In genomic region chr1:147808025-147808424, GRCh38 we compare ENCODE assay signal across 22 cellular contexts. TPM values are rescaled to one million over a fixed set of nuclear protein-coding genes. Genes with fewer than 3 reads are reported as not detected.
DNase-seq lines count a peak whose midpoint lies in the region; ATAC-seq, FAIRE-seq and TF ChIP-seq lines count a peak whose summit lies in the region.
"Had no signal": no experiment of that assay in that cellular context is flagged by ENCODE, and none has a peak within 500 bp of the region (broad histone marks: within the 10 kb centered on the region; RNA-seq: fewer than 3 reads in every experiment).

No MANE protein-coding gene starts in this region.

- H3K4me2 ChIP-seq in GM23338 (no peak overlapping the region), PC-3 (ENCODE audit: low read length) (no peak overlapping the region), endothelial cell of umbilical vein (ENCODE audit: insufficient read depth, low read length) (no peak overlapping the region), HepG2 (ENCODE audit: low read depth, low read length) (no peak overlapping the region)

- CTCF ChIA-PET in PC-3 (lab: Charles Lee) (no interaction called here), endothelial cell of umbilical vein (lab: Charles Lee) (no interaction called here), HepG2 (lab: Yijun Ruan, JAX; ENCODE audit: low intra/inter-chr PET ratio, low total read pairs) (no interaction called here), A673 (lab: Charles Lee) (no interaction called here)
- CTCF ChIA-PET in activated CD4-positive, alpha-beta T cell treated with anti-CD3 and anti-CD28 coated beads, Interleukin-2, amount 10 ng/mL, durations not matched to agents 7 days and 5 days (lab: Charles Lee): no interaction called here

- H3K4me3 ChIP-seq in GM23338 (no peak overlapping the region), PC-3 (ENCODE audit: low read length) (no peak overlapping the region), endothelial cell of umbilical vein (replicated peaks in 1 of 3; ENCODE audit: insufficient read depth in 1 of 3, low read depth in 1 of 3, low read length in 3 of 3) (no peak overlapping the region), HepG2 (replicated peaks in 1 of 3; ENCODE audit: insufficient read depth in 1 of 3, low read depth in 2 of 3, low read length in 3 of 3) (no peak overlapping the region), A673 (ENCODE audit: low read depth, low read length, poor library complexity, severe bottlenecking) (no peak overlapping the region)
- H3K4me3 ChIP-seq: gastroesophageal sphincter, skin epidermis had no signal

- H3K9me2 ChIP-seq in GM23338 (ENCODE audit: insufficient read depth) (peaks cover 4% of the 10 kb centered on the region), PC-3 (replicated peaks; ENCODE audit: low read length) (no peaks in the 10 kb centered on the region)

- no peak overlapping the region for H2AFZ ChIP-seq in GM23338
- H2AFZ ChIP-seq in PC-3 (ENCODE audit: low read length): no peak overlapping the region
- no peak overlapping the region for H2AFZ ChIP-seq in endothelial cell of umbilical vein (ENCODE audit: low read depth, low read length)
- no peak overlapping the region for H2AFZ ChIP-seq in HepG2 (ENCODE audit: low read length)
- H2AFZ ChIP-seq: parathyroid adenoma had no signal

- no peak overlapping the region for H3K27ac Mint-ChIP-seq in GM23338
- H3K27ac Mint-ChIP-seq in stimulated activated memory B cell treated with anti-CD40 and anti-IgM and Interleukin-4, amounts not matched to agents 10 μg/mL and 1 μg/mL and 100 μg/mL, for 72 hours: no peak overlapping the region
- no peak overlapping the region for H3K27ac Mint-ChIP-seq in activated CD4-positive, alpha-beta T cell treated with anti-CD3 and anti-CD28 coated beads, Interleukin-2, amount 10 ng/mL, durations not matched to agents 7 days and 5 days
- no peak overlapping the region for H3K27ac Mint-ChIP-seq in natural killer cell treated with Interleukin-12 subunit alpha and Interleukin-12 subunit beta and Interleukin-15 and Interleukin-18, amount 100 ng/mL, for 72 hours
- H3K27ac Mint-ChIP-seq: activated T-cell treated with anti-CD3 and anti-CD28 coated beads, Interleukin-2, amount 50 U/mL, for 24 hours; natural killer cell had no signal

- no peak overlapping the region for H3K27ac ChIP-seq in GM23338 (ENCODE audit: low read depth)
- no peak overlapping the region for H3K27ac ChIP-seq in PC-3 (ENCODE audit: low read length)
- H3K27ac ChIP-seq in endothelial cell of umbilical vein (ENCODE audit: insufficient read depth, low read depth, low read length): no peak overlapping the region
- no peak overlapping the region for H3K27ac ChIP-seq in HepG2 (ENCODE audit: extremely low read length, insufficient read depth, low read length)
- no peak overlapping the region for H3K27ac ChIP-seq in A673 (ENCODE audit: low read depth, low read length, poor library complexity, severe bottlenecking)
- H3K27ac ChIP-seq: gastroesophageal sphincter, parathyroid adenoma, skin epidermis had no signal

- H3K9ac ChIP-seq in PC-3 (ENCODE audit: low read length): no peak overlapping the region
- H3K9ac ChIP-seq in endothelial cell of umbilical vein (replicated peaks; ENCODE audit: extremely low read depth, insufficient read depth, low read length): no peak overlapping the region
- H3K9ac ChIP-seq in HepG2 (ENCODE audit: insufficient read depth, low read depth, low read length): no peak overlapping the region
- H3K9ac ChIP-seq: parathyroid adenoma had no signal

- TF ChIP-seq EP300 in HepG2 (IDR thresholded peaks at IDR 0.05; ENCODE audit: low read depth in 2 of 2, low read length in 2 of 2) (peak; percentile 85 to 93), HepG2 (CRISPR knock-in tag; IDR thresholded peaks at IDR 0.05; ENCODE audit: borderline replicate concordance) (0 out of 2 replicates have a peak, but pooled peaks have one; percentile 47)

- H3K9me3 ChIP-seq in PC-3 (ENCODE audit: low read length) (no peaks in the 10 kb centered on the region), endothelial cell of umbilical vein (replicated peaks; ENCODE audit: control insufficient read depth, insufficient read depth, low read length) (no peaks in the 10 kb centered on the region), HepG2 (ENCODE audit: low read length) (no peaks in the 10 kb centered on the region), A673 (ENCODE audit: low read depth, low read length, poor library complexity, severe bottlenecking) (no peaks in the 10 kb centered on the region)
- H3K9me3 ChIP-seq: gastroesophageal sphincter had no signal

- H3K4me1 Mint-ChIP-seq in GM23338: peaks cover 8% of the 10 kb centered on the region
- no peaks in the 10 kb centered on the region for H3K4me1 Mint-ChIP-seq in stimulated activated memory B cell treated with anti-CD40 and anti-IgM and Interleukin-4, amounts not matched to agents 10 μg/mL and 1 μg/mL and 100 μg/mL, for 72 hours
- no peaks in the 10 kb centered on the region for H3K4me1 Mint-ChIP-seq in activated CD4-positive, alpha-beta T cell treated with anti-CD3 and anti-CD28 coated beads, Interleukin-2, amount 10 ng/mL, durations not matched to agents 7 days and 5 days
- H3K4me1 Mint-ChIP-seq in natural killer cell treated with Interleukin-12 subunit alpha and Interleukin-12 subunit beta and Interleukin-15 and Interleukin-18, amount 100 ng/mL, for 72 hours (ENCODE audit: low read depth in 2 of 2): no peaks in the 10 kb centered on the region
- H3K4me1 Mint-ChIP-seq: natural killer cell had no signal

- H3K36me3 Mint-ChIP-seq in GM23338 (ENCODE audit: low read depth): no peaks in the 10 kb centered on the region; the same call in 2 of the 3 replicates
- no peaks in the 10 kb centered on the region for H3K36me3 Mint-ChIP-seq in stimulated activated memory B cell treated with anti-CD40 and anti-IgM and Interleukin-4, amounts not matched to agents 10 μg/mL and 1 μg/mL and 100 μg/mL, for 72 hours
- H3K36me3 Mint-ChIP-seq in activated CD4-positive, alpha-beta T cell treated with anti-CD3 and anti-CD28 coated beads, Interleukin-2, amount 10 ng/mL, durations not matched to agents 7 days and 5 days (ENCODE audit: low read depth): no peaks in the 10 kb centered on the region
- H3K36me3 Mint-ChIP-seq in natural killer cell treated with Interleukin-12 subunit alpha and Interleukin-12 subunit beta and Interleukin-15 and Interleukin-18, amount 100 ng/mL, for 72 hours: no peaks in the 10 kb centered on the region
- H3K36me3 Mint-ChIP-seq: natural killer cell had no signal

- peaks cover 8% of the 10 kb centered on the region for H3K4me1 ChIP-seq in GM23338 (ENCODE audit: insufficient read depth)
- no peaks in the 10 kb centered on the region for H3K4me1 ChIP-seq in PC-3 (ENCODE audit: insufficient read depth, low read length)
- peaks cover 11% of the 10 kb centered on the region for H3K4me1 ChIP-seq in endothelial cell of umbilical vein (ENCODE audit: control insufficient read depth, extremely low read depth, insufficient read depth, low read length)
- H3K4me1 ChIP-seq in HepG2 (ENCODE audit: insufficient read depth, low read length): peaks cover 34% of the 10 kb centered on the region
- H3K4me1 ChIP-seq in A673 (ENCODE audit: insufficient read depth, low read length, poor library complexity, severe bottlenecking): no peaks in the 10 kb centered on the region
- H3K4me1 ChIP-seq: gastroesophageal sphincter, parathyroid adenoma had no signal

- 0% methylated on average over 4 of the region's 4 CpGs for WGBS in HepG2 (ENCODE audit: low lambda C conversion rate)

- H3K79me2 ChIP-seq in GM23338 (replicated peaks; ENCODE audit: insufficient read depth) (no peaks in the 10 kb centered on the region), PC-3 (ENCODE audit: low read length) (no peaks in the 10 kb centered on the region), endothelial cell of umbilical vein (ENCODE audit: control insufficient read depth, insufficient read depth, low read length) (no peaks in the 10 kb centered on the region), HepG2 (ENCODE audit: insufficient read depth, low read length) (no peaks in the 10 kb centered on the region)
- H3K79me2 ChIP-seq: parathyroid adenoma had no signal

- H3F3A ChIP-seq in GM23338 (replicated peaks; ENCODE audit: low read depth) (no peaks in the 10 kb centered on the region), PC-3 (ENCODE audit: low read length, unreplicated experiment) (no peaks in the 10 kb centered on the region)

- TF ChIP-seq RAD21 in HepG2 (CRISPR knock-in tag; IDR thresholded peaks at IDR 0.05): no peak

- TF ChIP-seq CTCF in GM23338 (conservative IDR thresholded peaks at IDR 0.05; ENCODE audit: low read depth in 2 of 2): no peak
- no peak for TF ChIP-seq CTCF in PC-3 (conservative IDR thresholded peaks at IDR 0.05; ENCODE audit: low read depth, low read length)
- TF ChIP-seq CTCF in endothelial cell of umbilical vein (IDR thresholded peaks at IDR 0.05; ENCODE audit: extremely low read depth in 1 of 2, insufficient read depth in 1 of 2, low read depth in 1 of 2, low read length in 2 of 2): no peak
- no peak for TF ChIP-seq CTCF in HepG2 (CRISPR knock-in tag; IDR thresholded peaks at IDR 0.05)
- TF ChIP-seq CTCF in A673 (conservative IDR thresholded peaks at IDR 0.05; ENCODE audit: low read depth, low read length): no peak

- FAIRE-seq in endothelial cell of umbilical vein (lab: Jason Lieb, UNC) (no peak), HepG2 (lab: Jason Lieb, UNC) (peak; percentile 91)
- FAIRE-seq: colon had no signal

- intact Hi-C loops in PC-3 (cut with micrococcal nuclease): no loop called here
- intact Hi-C loops in endothelial cell of umbilical vein (cut with micrococcal nuclease): loop anchor here (5.0 kb wide), 1 partner anchor 76 kb away; no protein-coding TSS in a partner anchor
- intact Hi-C loops in HepG2 (cut with micrococcal nuclease; ENCODE audit: unreplicated experiment): no loop called here
- intact Hi-C loops in A673 (cut with micrococcal nuclease; ENCODE audit: unreplicated experiment): no loop called here

- TF ChIP-seq POLR2A in endothelial cell of umbilical vein (IDR thresholded peaks at IDR 0.05; ENCODE audit: low read depth, low read length) (no peak), HepG2 (IDR thresholded peaks at IDR 0.05; ENCODE audit: insufficient read depth in 1 of 2, low read depth in 2 of 2, low read length in 2 of 2) (no peak)

- H3K4me3 Mint-ChIP-seq in GM23338: no peak overlapping the region
- no peak overlapping the region for H3K4me3 Mint-ChIP-seq in stimulated activated memory B cell treated with anti-CD40 and anti-IgM and Interleukin-4, amounts not matched to agents 10 μg/mL and 1 μg/mL and 100 μg/mL, for 72 hours
- H3K4me3 Mint-ChIP-seq in activated CD4-positive, alpha-beta T cell treated with anti-CD3 and anti-CD28 coated beads, Interleukin-2, amount 10 ng/mL, durations not matched to agents 7 days and 5 days: no peak overlapping the region
- H3K4me3 Mint-ChIP-seq in natural killer cell treated with Interleukin-12 subunit alpha and Interleukin-12 subunit beta and Interleukin-15 and Interleukin-18, amount 100 ng/mL, for 72 hours: no peak overlapping the region
- H3K4me3 Mint-ChIP-seq: activated T-cell treated with anti-CD3 and anti-CD28 coated beads, Interleukin-2, amount 50 U/mL, for 24 hours; natural killer cell had no signal

- DNase-seq in GM23338 (ENCODE audit: low spot score): peak; percentile 35
- DNase-seq in PC-3: peak; percentile 27
- DNase-seq in endothelial cell of umbilical vein (ENCODE audit: low read depth, low spot score): peak; percentile 59
- peak; percentile 87 for DNase-seq in HepG2 (ENCODE audit: low spot score)
- no peak for DNase-seq in activated CD4-positive, alpha-beta T cell treated with anti-CD3 and anti-CD28 coated beads, Interleukin-2, amount 10 ng/mL, durations not matched to agents 7 days and 5 days
- DNase-seq in A673 (ENCODE audit: low spot score): no peak
- DNase-seq in natural killer cell treated with Interleukin-12 subunit alpha and Interleukin-12 subunit beta and Interleukin-15 and Interleukin-18, amount 100 ng/mL, for 72 hours (ENCODE audit: low spot score): no peak
- DNase-seq: activated naive CD4-positive, alpha-beta T cell treated with Interleukin-2 at 50 U/mL for 16 hours; activated T-cell treated with anti-CD3 and anti-CD28 coated beads, Interleukin-2, amount 50 U/mL, for 24 hours; DMS 273 treated with DMSO at 0.1 percent for 48 hours; GDM1; KG1; natural killer cell; NCI-H2107; NCI-H524; stimulated activated naive CD4-positive, alpha-beta T cell treated with Interleukin-2 at 50 U/mL for 16 hours; T1000 had no signal

- H4K20me1 ChIP-seq in GM23338 (replicated peaks; ENCODE audit: insufficient read depth): no peaks in the 10 kb centered on the region
- no peaks in the 10 kb centered on the region for H4K20me1 ChIP-seq in PC-3 (ENCODE audit: low read length)
- no peaks in the 10 kb centered on the region for H4K20me1 ChIP-seq in endothelial cell of umbilical vein (replicated peaks; ENCODE audit: control insufficient read depth, extremely low read depth, insufficient read depth, low read length)
- H4K20me1 ChIP-seq in HepG2 (ENCODE audit: insufficient read depth, low read length): no peaks in the 10 kb centered on the region

- H3K27me3 Mint-ChIP-seq in GM23338 (ENCODE audit: insufficient read depth, low read depth, poor library complexity): no peaks in the 10 kb centered on the region
- peaks cover 24% of the 10 kb centered on the region for H3K27me3 Mint-ChIP-seq in stimulated activated memory B cell treated with anti-CD40 and anti-IgM and Interleukin-4, amounts not matched to agents 10 μg/mL and 1 μg/mL and 100 μg/mL, for 72 hours
- H3K27me3 Mint-ChIP-seq in activated CD4-positive, alpha-beta T cell treated with anti-CD3 and anti-CD28 coated beads, Interleukin-2, amount 10 ng/mL, durations not matched to agents 7 days and 5 days: no peaks in the 10 kb centered on the region
- H3K27me3 Mint-ChIP-seq in natural killer cell treated with Interleukin-12 subunit alpha and Interleukin-12 subunit beta and Interleukin-15 and Interleukin-18, amount 100 ng/mL, for 72 hours: peaks cover 13 to 29% of the 10 kb centered on the region in 2 donors
- H3K27me3 Mint-ChIP-seq: activated T-cell treated with anti-CD3 and anti-CD28 coated beads, Interleukin-2, amount 50 U/mL, for 24 hours had no signal

- POLR2A ChIA-PET in PC-3 (lab: Charles Lee; ENCODE audit: unreplicated experiment): no interaction called here
- POLR2A ChIA-PET in endothelial cell of umbilical vein (lab: Charles Lee): no interaction called here
- POLR2A ChIA-PET in HepG2 (lab: Yijun Ruan, JAX): no interaction called here
- POLR2A ChIA-PET in activated CD4-positive, alpha-beta T cell treated with anti-CD3 and anti-CD28 coated beads, Interleukin-2, amount 10 ng/mL, durations not matched to agents 7 days and 5 days (lab: Charles Lee): no interaction called here
- POLR2A ChIA-PET in A673 (lab: Charles Lee; ENCODE audit: low non-redundant PET): no interaction called here

- BruUV-seq in PC-3 (replicated peaks; lab: Mats Ljungman, UMichigan) (no TSS peak), endothelial cell of umbilical vein (replicated peaks; lab: Mats Ljungman, UMichigan) (no TSS peak), HepG2 (replicated peaks; lab: Mats Ljungman, UMichigan) (no TSS peak), A673 (replicated peaks; lab: Mats Ljungman, UMichigan) (no TSS peak)

- ATAC-seq in GM23338 (no peak), PC-3 (no peak), HepG2 (peak; percentile 87)
- ATAC-seq in stimulated activated memory B cell treated with anti-CD40 and anti-IgM and Interleukin-4, amounts not matched to agents 10 μg/mL and 1 μg/mL and 100 μg/mL, for 72 hours: no peak
- no peak for ATAC-seq in natural killer cell treated with Interleukin-12 subunit alpha and Interleukin-12 subunit beta and Interleukin-15 and Interleukin-18, amount 100 ng/mL, for 72 hours
- ATAC-seq: gastroesophageal sphincter, natural killer cell had no signal

- in situ Hi-C loops in HepG2 (cut with HindIII; ENCODE audit: extremely low pct_ligation_motif_present, low pct_unique_long_range_greater_than_20kb): no loop called here

- H3K27me3 ChIP-seq in GM23338 (ENCODE audit: insufficient read depth) (no peaks in the 10 kb centered on the region), PC-3 (ENCODE audit: low read length) (no peaks in the 10 kb centered on the region), endothelial cell of umbilical vein (ENCODE audit: control insufficient read depth in 2 of 2, insufficient read depth in 2 of 2, low read length in 2 of 2) (no peaks in the 10 kb centered on the region), HepG2 (ENCODE audit: control insufficient read depth in 1 of 2, insufficient read depth in 2 of 2, low read length in 2 of 2) (no peaks in the 10 kb centered on the region), A673 (replicated peaks; ENCODE audit: insufficient read depth, low read depth, low read length, poor library complexity) (no peaks in the 10 kb centered on the region)
- H3K27me3 ChIP-seq: gastroesophageal sphincter had no signal

- no peaks in the 10 kb centered on the region; the same call in 2 of the 3 replicates for H3K9me3 Mint-ChIP-seq in GM23338
- no peaks in the 10 kb centered on the region for H3K9me3 Mint-ChIP-seq in stimulated activated memory B cell treated with anti-CD40 and anti-IgM and Interleukin-4, amounts not matched to agents 10 μg/mL and 1 μg/mL and 100 μg/mL, for 72 hours
- no peaks in the 10 kb centered on the region for H3K9me3 Mint-ChIP-seq in activated CD4-positive, alpha-beta T cell treated with anti-CD3 and anti-CD28 coated beads, Interleukin-2, amount 10 ng/mL, durations not matched to agents 7 days and 5 days
- H3K9me3 Mint-ChIP-seq in natural killer cell treated with Interleukin-12 subunit alpha and Interleukin-12 subunit beta and Interleukin-15 and Interleukin-18, amount 100 ng/mL, for 72 hours: no peaks in the 10 kb centered on the region
- H3K9me3 Mint-ChIP-seq: activated T-cell treated with anti-CD3 and anti-CD28 coated beads, Interleukin-2, amount 50 U/mL, for 24 hours; natural killer cell had no signal

- dilution Hi-C loops in endothelial cell of umbilical vein (cut with MboI; ENCODE audit: extremely low pct_ligation_motif_present, low sequenced_read_pairs): no loop called here

- H3K36me3 ChIP-seq in GM23338 (ENCODE audit: insufficient read depth) (no peaks in the 10 kb centered on the region), PC-3 (ENCODE audit: low read depth, low read length) (no peaks in the 10 kb centered on the region), endothelial cell of umbilical vein (ENCODE audit: control insufficient read depth in 2 of 2, extremely low read depth in 1 of 2, insufficient read depth in 2 of 2, low read length in 2 of 2) (no peaks in the 10 kb centered on the region), HepG2 (replicated peaks in 1 of 2; ENCODE audit: control insufficient read depth in 1 of 2, insufficient read depth in 2 of 2, low read length in 2 of 2) (no peaks in the 10 kb centered on the region), A673 (ENCODE audit: insufficient read depth, low read length, poor library complexity, severe bottlenecking) (no peaks in the 10 kb centered on the region)
- H3K36me3 ChIP-seq: gastroesophageal sphincter had no signal

- no peaks in the 10 kb centered on the region for H3K9me1 ChIP-seq in endothelial cell of umbilical vein (replicated peaks; ENCODE audit: control insufficient read depth, extremely low read depth, insufficient read depth, low read length)

RNA-seq across cellular contexts. Expression of gene GJA5, which starts 47.6 kb away (rescaled TPM):
- total RNA-seq in GM23338 (2014; rRNA removed; shearing (Covaris generic)): 0.85 and 1.7 TPM in 2 replicates
- 0.24 and 0.50 TPM in 2 replicates for polyA plus RNA-seq in GM23338 (2016; fragmentation: Nextera tagmentation; extraction: Ambion mirVana)
- total RNA-seq in PC-3 (2014; rRNA removed): 1.1 and 2.0 TPM in 2 replicates
- total RNA-seq in endothelial cell of umbilical vein: 0.55 and 3.2 TPM in 2 replicates
- 5.9 and 6.2 TPM in 2 replicates for polyA plus RNA-seq in endothelial cell of umbilical vein
- 2.5 and 3.2 TPM in 2 replicates for polyA plus RNA-seq in endothelial cell of umbilical vein (2011; cell fraction: cytosol; rRNA removed)
- 2.6 TPM in 2 replicates for polyA plus RNA-seq in endothelial cell of umbilical vein (2011; cell fraction: nucleus; rRNA removed)
- polyA plus RNA-seq in endothelial cell of umbilical vein (2012): 0.23 and 0.33 TPM in 2 replicates
- polyA minus RNA-seq in endothelial cell of umbilical vein: 11.3 and 17.4 TPM in 2 replicates
- not detected for polyA minus RNA-seq in endothelial cell of umbilical vein (2011; cell fraction: cytosol; rRNA and poly(A)+ RNA removed)
- 1.6 and 1.7 TPM in 2 replicates for polyA minus RNA-seq in endothelial cell of umbilical vein (2011; cell fraction: nucleus; rRNA and poly(A)+ RNA removed)
- total RNA-seq in HepG2 (2016; rRNA removed; fragmentation: Illumina TruSeq; extraction: Trizol): not detected in 2 replicates
- total RNA-seq in HepG2 (2016; cell fraction: cytosol; rRNA removed; fragmentation: Illumina TruSeq; extraction: Trizol; ENCODE audit: low read depth): not detected in 2 replicates
- not detected in 2 replicates for total RNA-seq in HepG2 (2016; cell fraction: insoluble cytoplasmic fraction; rRNA removed; fragmentation: Illumina TruSeq; extraction: Trizol)
- total RNA-seq in HepG2 (2016; cell fraction: membrane; rRNA removed; fragmentation: Illumina TruSeq; extraction: Trizol): not detected in 2 replicates
- not detected in 2 replicates for total RNA-seq in HepG2 (2016; cell fraction: nucleus; rRNA removed; fragmentation: Illumina TruSeq; extraction: Trizol)
- polyA plus RNA-seq in HepG2 (2011; rRNA removed): not detected in 2 replicates
- not detected in 2 replicates for polyA plus RNA-seq in HepG2 (2011; cell fraction: cytosol; rRNA removed)
- not detected in 2 replicates for polyA plus RNA-seq in HepG2 (2011; cell fraction: nucleus; rRNA removed)
- not detected in 2 replicates for polyA plus RNA-seq in HepG2 (2012)
- not detected in 2 replicates for polyA plus RNA-seq in HepG2 (2016; cell fraction: cytosol; fragmentation: Illumina TruSeq; extraction: Trizol; ENCODE audit: low read depth)
- not detected in 2 replicates for polyA plus RNA-seq in HepG2 (2016; cell fraction: insoluble cytoplasmic fraction; fragmentation: Illumina TruSeq; extraction: Trizol; ENCODE audit: low read depth)
- not detected in 2 replicates for polyA plus RNA-seq in HepG2 (2016; cell fraction: membrane; fragmentation: Illumina TruSeq; extraction: Trizol; ENCODE audit: low read depth)
- polyA plus RNA-seq in HepG2 (2016; cell fraction: nucleus; fragmentation: Illumina TruSeq; extraction: Trizol; ENCODE audit: insufficient read depth, low read depth): not detected in 2 replicates
- polyA minus RNA-seq in HepG2 (2011; rRNA and poly(A)+ RNA removed; ENCODE audit: low replicate concordance): 0.94 TPM in 1 of 2 replicates, not detected in the other
- polyA minus RNA-seq in HepG2 (2011; cell fraction: cytosol; rRNA and poly(A)+ RNA removed): not detected in 2 replicates
- not detected in 2 replicates for polyA minus RNA-seq in HepG2 (2011; cell fraction: nucleus; rRNA and poly(A)+ RNA removed)
- not detected for total RNA-seq in activated CD4-positive, alpha-beta T cell treated with anti-CD3 and anti-CD28 coated beads, Interleukin-2, amount 10 ng/mL, durations not matched to agents 7 days and 5 days
- total RNA-seq in A673 (2021): 0.28 TPM in 1 of 2 replicates, not detected in the other
- not detected for total RNA-seq in natural killer cell treated with Interleukin-12 subunit alpha and Interleukin-12 subunit beta and Interleukin-15 and Interleukin-18, amount 100 ng/mL, for 72 hours
- total RNA-seq: natural killer cell had no signal

Comparison
In these comparisons a context has a peak if more than half of its experiments do, and no peak if none do; other contexts are left out.
1. DNase-seq: peak in GM23338 (single experiment), PC-3 (single experiment), endothelial cell of umbilical vein (single experiment) and HepG2 (single experiment); none in activated CD4-positive, alpha-beta T cell treated with anti-CD3 and anti-CD28 coated beads, Interleukin-2, amount 10 ng/mL, durations not matched to agents 7 days and 5 days (single experiment), A673 (single experiment) and natural killer cell treated with Interleukin-12 subunit alpha and Interleukin-12 subunit beta and Interleukin-15 and Interleukin-18, amount 100 ng/mL, for 72 hours (single experiment).